ENCODE assay signal across 8 cellular contexts in genomic region chr15:41121951-41122350, GRCh38.
"Had no signal": no experiment of that assay in that cellular context is flagged by ENCODE, and none has a peak within 500 bp of the region (broad histone marks: within the 10 kb centered on the region; RNA-seq: fewer than 3 reads in every experiment).

No MANE protein-coding gene starts in this region.

- H3K4me3 Mint-ChIP-seq: IgD-negative memory B cell had no signal

- H3K9me3 ChIP-seq: HAP-1 had no signal

- H3K36me3 Mint-ChIP-seq: IgD-negative memory B cell had no signal

- H2AFZ ChIP-seq: GM23248 had no signal

- H3K9ac ChIP-seq: GM23248 had no signal

- H3K9me3 Mint-ChIP-seq: IgD-negative memory B cell had no signal

- ATAC-seq: HCT116 had no signal

- H3K27ac Mint-ChIP-seq: IgD-negative memory B cell had no signal

- H3K4me3 ChIP-seq: GM23248, HAP-1 had no signal

- DNase-seq: GM23248, GOT3, H7, KG1 had no signal

- H3K27ac ChIP-seq: GM23248 had no signal

- FAIRE-seq: HTR-8/SVneo had no signal

- H3K36me3 ChIP-seq: HAP-1 had no signal
